ENCODE assay signal across 17 cellular contexts in genomic region chr6:3540253-3540820, GRCh38.
DNase-seq lines count a peak whose midpoint lies in the region; ATAC-seq and TF ChIP-seq lines count a peak whose summit lies in the region.
"Had no signal": no experiment of that assay in that cellular context is flagged by ENCODE, and none has a peak within 500 bp of the region (broad histone marks: within the 10 kb centered on the region; RNA-seq: fewer than 3 reads in every experiment).

No MANE protein-coding gene starts in this region.

- H3K9me3 ChIP-seq in neuronal stem cell (replicated peaks in 1 of 2; ENCODE audit: control insufficient read depth in 2 of 2, insufficient read depth in 1 of 2, low read depth in 1 of 2, low read length in 2 of 2): no peaks in the 10 kb centered on the region
- H3K9me3 ChIP-seq: SJSA1 had no signal

- WGBS in neuronal stem cell (ENCODE audit: extremely low coverage in 2 of 2, insufficient read length in 2 of 2, insufficient replicate concordance in 1 of 2), 2 donors: no CpG with 5 or more reads among the region's 8 CpGs

- H3K36me3 Mint-ChIP-seq in natural killer cell treated with Interleukin-12 subunit alpha and Interleukin-12 subunit beta and Interleukin-15 and Interleukin-18, amount 100 ng/mL, for 72 hours: no peaks in the 10 kb centered on the region
- no peaks in the 10 kb centered on the region for H3K36me3 Mint-ChIP-seq in natural killer cell
- no peaks in the 10 kb centered on the region for H3K36me3 Mint-ChIP-seq in GM23338 (ENCODE audit: low read depth)
- H3K36me3 Mint-ChIP-seq: CD8-positive, alpha-beta memory T cell had no signal

- no peaks in the 10 kb centered on the region for H4K20me1 ChIP-seq in GM23338 (replicated peaks; ENCODE audit: insufficient read depth)

- no peak overlapping the region for H4K91ac ChIP-seq in neuronal stem cell (ENCODE audit: low read depth, low read length, poor library complexity)

- H3K4me3 ChIP-seq in neuronal stem cell (ENCODE audit: low read length in 2 of 2): no peak overlapping the region
- H3K4me3 ChIP-seq in GM23338: no peak overlapping the region
- H3K4me3 ChIP-seq: SJSA1 had no signal

- peaks cover 0 to 1% of the 10 kb centered on the region in 2 donors for H3K4me1 ChIP-seq in neuronal stem cell (ENCODE audit: control insufficient read depth in 2 of 2, insufficient read depth in 1 of 2, low read depth in 1 of 2, low read length in 2 of 2)
- H3K4me1 ChIP-seq in GM23338 (ENCODE audit: insufficient read depth): no peaks in the 10 kb centered on the region
- H3K4me1 ChIP-seq: SJSA1 had no signal

- H4K8ac ChIP-seq in neuronal stem cell (ENCODE audit: low read depth, low read length): no peak overlapping the region

- H2BK12ac ChIP-seq in neuronal stem cell (ENCODE audit: low read length): no peak overlapping the region

- H2BK120ac ChIP-seq in neuronal stem cell (ENCODE audit: low read depth, low read length): no peak overlapping the region

- no peak overlapping the region for H2BK15ac ChIP-seq in neuronal stem cell (ENCODE audit: low read length)

- peak; percentile 22 to 51 for ATAC-seq in natural killer cell treated with Interleukin-12 subunit alpha and Interleukin-12 subunit beta and Interleukin-15 and Interleukin-18, amount 100 ng/mL, for 72 hours
- ATAC-seq in natural killer cell (no peak), omental fat pad (ENCODE audit: low FRiP score) (no peak), GM23338 (no peak)

- H3K18ac ChIP-seq in neuronal stem cell (ENCODE audit: low read length): peak overlapping the region; percentile 94

- no peak overlapping the region for H3K9ac ChIP-seq in neuronal stem cell (ENCODE audit: low read depth, low read length, poor library complexity)

- no peak overlapping the region for H3K4me3 Mint-ChIP-seq in natural killer cell treated with Interleukin-12 subunit alpha and Interleukin-12 subunit beta and Interleukin-15 and Interleukin-18, amount 100 ng/mL, for 72 hours
- no peak overlapping the region for H3K4me3 Mint-ChIP-seq in natural killer cell
- H3K4me3 Mint-ChIP-seq in GM23338: no peak overlapping the region
- H3K4me3 Mint-ChIP-seq: CD8-positive, alpha-beta memory T cell had no signal

- peaks cover 11 to 28% of the 10 kb centered on the region in 2 donors for H3K27me3 Mint-ChIP-seq in natural killer cell treated with Interleukin-12 subunit alpha and Interleukin-12 subunit beta and Interleukin-15 and Interleukin-18, amount 100 ng/mL, for 72 hours
- peaks cover 6 to 12% of the 10 kb centered on the region in 2 donors for H3K27me3 Mint-ChIP-seq in natural killer cell (ENCODE audit: low read depth in 2 of 2)
- peaks cover 10% of the 10 kb centered on the region for H3K27me3 Mint-ChIP-seq in GM23338 (ENCODE audit: insufficient read depth, low read depth, poor library complexity)

- no peak overlapping the region for H3K14ac ChIP-seq in neuronal stem cell (ENCODE audit: low read length)

- H3K9me2 ChIP-seq in GM23338 (ENCODE audit: insufficient read depth): no peaks in the 10 kb centered on the region

- no peak for DNase-seq in natural killer cell treated with Interleukin-12 subunit alpha and Interleukin-12 subunit beta and Interleukin-15 and Interleukin-18, amount 100 ng/mL, for 72 hours (ENCODE audit: low spot score)
- DNase-seq in natural killer cell (no peak), ecto neural progenitor cell (ENCODE audit: low spot score) (peak; percentile 43), neuronal stem cell (ENCODE audit: low spot score) (no peak), omental fat pad (ENCODE audit: low spot score) (no peak), anterior cingulate cortex (lab: John Stamatoyannopoulos, UW) (no peak), GM23338 (ENCODE audit: low spot score) (no peak)
- DNase-seq: C1 segment of cervical spinal cord; Calu3; CD8-positive, alpha-beta memory T cell; H7; Karpas-422; MV-4-11; NCI-H1105 treated with DMSO at 0.1 percent for 48 hours; NCI-H1694; NK-92 treated with Interleukin-12 subunit alpha and Interleukin-12 subunit beta, amount 100 ng/mL, for 24 hours had no signal

- H3K4me1 Mint-ChIP-seq in natural killer cell treated with Interleukin-12 subunit alpha and Interleukin-12 subunit beta and Interleukin-15 and Interleukin-18, amount 100 ng/mL, for 72 hours (ENCODE audit: low read depth in 2 of 2): no peaks in the 10 kb centered on the region
- no peaks in the 10 kb centered on the region for H3K4me1 Mint-ChIP-seq in natural killer cell
- H3K4me1 Mint-ChIP-seq in GM23338: no peaks in the 10 kb centered on the region; the same call in 2 of the 3 replicates
- H3K4me1 Mint-ChIP-seq: CD8-positive, alpha-beta memory T cell had no signal

- no peak overlapping the region for H3K4me2 ChIP-seq in neuronal stem cell (ENCODE audit: insufficient read depth, low read length, poor library complexity, severe bottlenecking)
- no peak overlapping the region for H3K4me2 ChIP-seq in GM23338

- H3K79me2 ChIP-seq in GM23338 (replicated peaks; ENCODE audit: insufficient read depth): no peaks in the 10 kb centered on the region

- H3K27me3 ChIP-seq in neuronal stem cell (ENCODE audit: control insufficient read depth in 3 of 3, insufficient read depth in 3 of 3, low read depth in 1 of 3, low read length in 3 of 3): peaks cover 0 to 9% (median 0%) of the 10 kb centered on the region in 3 experiments
- H3K27me3 ChIP-seq in GM23338 (ENCODE audit: insufficient read depth): no peaks in the 10 kb centered on the region
- H3K27me3 ChIP-seq: SJSA1 had no signal

- no peaks in the 10 kb centered on the region for H3K79me1 ChIP-seq in neuronal stem cell (ENCODE audit: low read depth, low read length)

- H3K27ac ChIP-seq in neuronal stem cell (replicated peaks; ENCODE audit: low read length) (no peak overlapping the region), GM23338 (ENCODE audit: low read depth) (no peak overlapping the region)
- H3K27ac ChIP-seq: SJSA1 had no signal

- H3K23ac ChIP-seq in neuronal stem cell (ENCODE audit: low read depth, low read length, poor library complexity): no peak overlapping the region

- no peak overlapping the region for H2AFZ ChIP-seq in neuronal stem cell (ENCODE audit: low read length)
- H2AFZ ChIP-seq in GM23338: no peak overlapping the region

- no peaks in the 10 kb centered on the region for H3F3A ChIP-seq in GM23338 (replicated peaks; ENCODE audit: low read depth)

- H3K9me3 Mint-ChIP-seq in natural killer cell treated with Interleukin-12 subunit alpha and Interleukin-12 subunit beta and Interleukin-15 and Interleukin-18, amount 100 ng/mL, for 72 hours: no peaks in the 10 kb centered on the region
- no peaks in the 10 kb centered on the region for H3K9me3 Mint-ChIP-seq in natural killer cell
- H3K9me3 Mint-ChIP-seq in GM23338: no peaks in the 10 kb centered on the region
- H3K9me3 Mint-ChIP-seq: CD8-positive, alpha-beta memory T cell had no signal

- TF ChIP-seq CTCF in natural killer cell (IDR thresholded peaks at IDR 0.05) (no peak), omental fat pad (IDR thresholded peaks at IDR 0.05) (no peak), GM23338 (conservative IDR thresholded peaks at IDR 0.05; ENCODE audit: low read depth in 2 of 2) (no peak)

- no peaks in the 10 kb centered on the region for H3K36me3 ChIP-seq in neuronal stem cell (replicated peaks in 1 of 2; ENCODE audit: control insufficient read depth in 2 of 2, insufficient read depth in 2 of 2, low read length in 2 of 2)
- no peaks in the 10 kb centered on the region for H3K36me3 ChIP-seq in GM23338 (ENCODE audit: insufficient read depth)
- H3K36me3 ChIP-seq: SJSA1 had no signal

- intact Hi-C loops in natural killer cell (cut with micrococcal nuclease): no loop called here

- no peak overlapping the region for H3K4ac ChIP-seq in neuronal stem cell (ENCODE audit: low read length)

- no peak overlapping the region for H3K27ac Mint-ChIP-seq in natural killer cell treated with Interleukin-12 subunit alpha and Interleukin-12 subunit beta and Interleukin-15 and Interleukin-18, amount 100 ng/mL, for 72 hours
- H3K27ac Mint-ChIP-seq in natural killer cell (no peak overlapping the region), GM23338 (no peak overlapping the region)

- no peak overlapping the region for H2AK5ac ChIP-seq in neuronal stem cell (ENCODE audit: low read depth, low read length)

- no peak overlapping the region for H2BK5ac ChIP-seq in neuronal stem cell (ENCODE audit: low read length)

Comparison
In these comparisons a context has a peak if more than half of its experiments do, and no peak if none do; other contexts are left out.
1. ATAC-seq: peak in natural killer cell treated with Interleukin-12 subunit alpha and Interleukin-12 subunit beta and Interleukin-15 and Interleukin-18, amount 100 ng/mL, for 72 hours (2 of 2); none in natural killer cell (0 of 3), omental fat pad (single experiment) and GM23338 (single experiment).